ENCODE assay signal across 19 cellular contexts in the genomic region with DNA sequence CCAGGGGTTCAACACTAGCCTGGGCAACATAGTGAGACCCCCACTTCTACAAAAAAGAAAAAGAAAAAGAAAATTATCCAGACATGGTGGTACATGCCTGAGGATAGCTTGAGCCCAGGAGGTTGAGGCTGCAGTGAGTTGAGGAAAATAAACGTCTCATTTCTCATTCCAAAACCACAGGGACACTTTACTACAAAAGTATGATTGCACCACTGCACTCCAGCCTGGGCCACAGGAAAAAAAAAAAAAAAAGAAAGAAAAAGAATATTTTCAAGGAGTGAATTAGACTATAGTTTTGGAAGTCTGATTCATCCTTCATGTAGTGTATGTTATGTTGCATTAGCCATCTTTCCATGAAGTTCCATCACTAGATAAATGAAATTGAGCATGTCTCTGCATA.
DNase-seq lines count a peak whose midpoint lies in the region; TF ChIP-seq lines count a peak whose summit lies in the region.
"Had no signal": no experiment of that assay in that cellular context is flagged by ENCODE, and none has a peak within 500 bp of the region (broad histone marks: within the 10 kb centered on the region; RNA-seq: fewer than 3 reads in every experiment).

No MANE protein-coding gene starts in this region.

- peak overlapping the region in 4 of 7 donors; percentile 8 to 82 (median 37) for H3K27ac Mint-ChIP-seq in CD14-positive monocyte

- intact Hi-C loops in CD14-positive monocyte (cut with micrococcal nuclease) (no loop called here), thyroid gland (cut with DNase I) (no loop called here)

- H3K27me3 Mint-ChIP-seq in CD14-positive monocyte (ENCODE audit: low read depth in 3 of 3): peaks cover 0 to 4% (median 0%) of the 10 kb centered on the region in 3 donors

- no peaks in the 10 kb centered on the region for H3K36me3 Mint-ChIP-seq in CD14-positive monocyte

- in situ Hi-C loops in astrocyte of the spinal cord (cut with HindIII; ENCODE audit: low sequenced_read_pairs): no loop called here

- no peaks in the 10 kb centered on the region for H3K9me3 ChIP-seq in thyroid gland
- H3K9me3 ChIP-seq: Caco-2, MG63 had no signal

- peaks cover 72% of the 10 kb centered on the region for H3K4me1 Mint-ChIP-seq in CD14-positive monocyte

- TF ChIP-seq POLR2A in thyroid gland (IDR thresholded peaks at IDR 0.05): no peak

- H3K27me3 ChIP-seq in thyroid gland: no peaks in the 10 kb centered on the region
- H3K27me3 ChIP-seq: MG63 had no signal

- H3K36me3 ChIP-seq in thyroid gland: no peaks in the 10 kb centered on the region
- H3K36me3 ChIP-seq: MG63 had no signal

- TF ChIP-seq CTCF in CD14-positive monocyte (IDR thresholded peaks at IDR 0.05): no peak
- TF ChIP-seq CTCF in astrocyte of the spinal cord (IDR thresholded peaks at IDR 0.05; ENCODE audit: low read depth, low read length): no peak
- no peak for TF ChIP-seq CTCF in thyroid gland (IDR thresholded peaks at IDR 0.05)

- DNase-seq in CD14-positive monocyte (ENCODE audit: low spot score): no peak
- peak; percentile 53 for DNase-seq in M059J (ENCODE audit: low read depth)
- DNase-seq in astrocyte of the spinal cord (ENCODE audit: low read depth, low spot score): peak; percentile 62
- DNase-seq in iris pigment epithelial cell (ENCODE audit: low read depth): peak; percentile 45
- no peak for DNase-seq in NCI-H146 treated with DMSO at 0.1 percent for 48 hours (lab: John Stamatoyannopoulos, UW; ENCODE audit: unreplicated experiment)
- DNase-seq in NCI-H510A (lab: John Stamatoyannopoulos, UW): no peak
- DNase-seq in NCI-H1092 treated with DMSO at 0.1 percent for 48 hours (lab: John Stamatoyannopoulos, UW): no peak
- no peak for DNase-seq in thyroid gland
- DNase-seq: Caco-2, DMS153, EL, GOT3, MG63, NCI-H1417, NCI-H2029, NCI-H2171, NCI-H446 treated with DMSO at 0.1 percent for 48 hours, NCI-H748 treated with DMSO at 0.1 percent for 48 hours had no signal

- 52 to 66% methylated on average over 1 of the region's 1 CpG for WGBS in thyroid gland, 2 donors

- H3K4me3 Mint-ChIP-seq in CD14-positive monocyte: no peak overlapping the region

- H3K4me1 ChIP-seq in thyroid gland: peaks cover 20 to 32% of the 10 kb centered on the region in 2 donors

- no peak overlapping the region for H3K27ac ChIP-seq in thyroid gland
- H3K27ac ChIP-seq: KMS-11 had no signal

- peaks cover 0 to 2% (median 0%) of the 10 kb centered on the region in 7 donors for H3K9me3 Mint-ChIP-seq in CD14-positive monocyte

- no peak overlapping the region for H3K4me3 ChIP-seq in astrocyte of the spinal cord (ENCODE audit: low read depth, low read length)
- H3K4me3 ChIP-seq in thyroid gland (replicated peaks in 1 of 3): no peak overlapping the region
- H3K4me3 ChIP-seq: MG63 had no signal

Comparison
In these comparisons a context has a peak if more than half of its experiments do, and no peak if none do; other contexts are left out.
1. DNase-seq: peak in M059J (single experiment), astrocyte of the spinal cord (single experiment) and iris pigment epithelial cell (single experiment); none in CD14-positive monocyte (single experiment), NCI-H146 treated with DMSO at 0.1 percent for 48 hours (single experiment), NCI-H510A (single experiment), NCI-H1092 treated with DMSO at 0.1 percent for 48 hours (single experiment) and thyroid gland (0 of 2).